ENCODE assay signal across 8 cellular contexts in genomic region chr15:58934521-58934920, GRCh38. TPM values are rescaled to one million over a fixed set of nuclear protein-coding genes. Genes with fewer than 3 reads are reported as not detected.
A peak's percentile ranks its signal among the peaks of the same experiment; 100 is the strongest.
DNase-seq lines count a peak whose midpoint lies in the region; ATAC-seq and TF ChIP-seq lines count a peak whose summit lies in the region.

No MANE protein-coding gene starts in this region.

- no peaks in the 10 kb centered on the region for H3K9me3 ChIP-seq in effector memory CD4-positive, alpha-beta T cell (ENCODE audit: control insufficient read depth, low read length)

- no peak for ATAC-seq in HG02610 (IDR thresholded peaks at IDR 0.05; ENCODE audit: unreplicated experiment)

- H3K27ac ChIP-seq in effector memory CD4-positive, alpha-beta T cell (ENCODE audit: insufficient read depth, low read length, poor library complexity, severe bottlenecking) = peak overlapping the region; percentile 98

- peaks cover 8% of the 10 kb centered on the region for H3K4me1 ChIP-seq in effector memory CD4-positive, alpha-beta T cell (ENCODE audit: control insufficient read depth, insufficient read depth, low read length, poor library complexity, severe bottlenecking)

- H3K36me3 ChIP-seq in effector memory CD4-positive, alpha-beta T cell (ENCODE audit: control insufficient read depth, insufficient read depth, low read length) = no peaks in the 10 kb centered on the region

- TF ChIP-seq CTCF in osteocyte (IDR thresholded peaks at IDR 0.05) = no peak

- H3K9me3 Mint-ChIP-seq in osteocyte (ENCODE audit: unreplicated experiment) = no peaks in the 10 kb centered on the region

- no peaks in the 10 kb centered on the region for H3K27me3 ChIP-seq in effector memory CD4-positive, alpha-beta T cell (replicated peaks; ENCODE audit: control insufficient read depth, insufficient read depth, low read length, poor library complexity, severe bottlenecking)

- peak overlapping the region; percentile 91 for H3K27ac Mint-ChIP-seq in osteocyte (ENCODE audit: unreplicated experiment)

- in situ Hi-C loops in Caki2 (cut with HindIII; ENCODE audit: low pct_unique_long_range_greater_than_20kb, low sequenced_read_pairs) = no loop called here

- DNase-seq in Caki2 (ENCODE audit: low read depth) = peak; percentile 46
- peak; percentile 91 for DNase-seq in NCI-H524 treated with DMSO at 0.1 percent for 48 hours (lab: John Stamatoyannopoulos, UW)
- DNase-seq in effector memory CD4-positive, alpha-beta T cell = no peak
- DNase-seq in osteocyte (ENCODE audit: extremely low spot score, unreplicated experiment) = no peak
- DNase-seq in NCI-H146 (lab: John Stamatoyannopoulos, UW) = no peak
- DNase-seq in MV-4-11 (lab: John Stamatoyannopoulos, UW) = no peak
- DNase-seq in C1 segment of cervical spinal cord (lab: John Stamatoyannopoulos, UW) = no peak

- peak overlapping the region; percentile 100 for H3K4me3 ChIP-seq in effector memory CD4-positive, alpha-beta T cell (ENCODE audit: insufficient read depth, low read depth, low read length, poor library complexity, severe bottlenecking)

- no peaks in the 10 kb centered on the region for H3K27me3 Mint-ChIP-seq in osteocyte (ENCODE audit: unreplicated experiment)

- H3K4me1 Mint-ChIP-seq in osteocyte (ENCODE audit: unreplicated experiment) = peaks cover 27% of the 10 kb centered on the region

- H3K36me3 Mint-ChIP-seq in osteocyte (ENCODE audit: unreplicated experiment) = no peaks in the 10 kb centered on the region

- H3K4me3 Mint-ChIP-seq in osteocyte (ENCODE audit: unreplicated experiment) = peak overlapping the region; percentile 96

RNA-seq across cellular contexts. Expression of gene SLTM, which starts 1.0 kb away (rescaled TPM):
- total RNA-seq in Caki2 (2014; rRNA removed; shearing (Covaris generic); ENCODE audit: low replicate concordance) = 40.8 and 46.0 TPM in 2 replicates
- 87.3 and 93.9 TPM in 2 replicates for total RNA-seq in osteocyte

RNA-seq across cellular contexts. Expression of gene RNF111, which starts 52.9 kb away (rescaled TPM):
- total RNA-seq in Caki2 (2014; rRNA removed; shearing (Covaris generic); ENCODE audit: low replicate concordance) = 13.7 and 14.0 TPM in 2 replicates
- 32.3 and 33.8 TPM in 2 replicates for total RNA-seq in osteocyte

Comparison
In these comparisons a context has a peak if more than half of its experiments do, and no peak if none do; other contexts are left out.
1. DNase-seq: peak in Caki2 (single experiment) and NCI-H524 treated with DMSO at 0.1 percent for 48 hours (single experiment); none in effector memory CD4-positive, alpha-beta T cell (0 of 3), osteocyte (single experiment), NCI-H146 (single experiment), MV-4-11 (single experiment) and C1 segment of cervical spinal cord (0 of 14).